Comparison of ENCODE assay signal across 20 cellular contexts in the genomic region with DNA sequence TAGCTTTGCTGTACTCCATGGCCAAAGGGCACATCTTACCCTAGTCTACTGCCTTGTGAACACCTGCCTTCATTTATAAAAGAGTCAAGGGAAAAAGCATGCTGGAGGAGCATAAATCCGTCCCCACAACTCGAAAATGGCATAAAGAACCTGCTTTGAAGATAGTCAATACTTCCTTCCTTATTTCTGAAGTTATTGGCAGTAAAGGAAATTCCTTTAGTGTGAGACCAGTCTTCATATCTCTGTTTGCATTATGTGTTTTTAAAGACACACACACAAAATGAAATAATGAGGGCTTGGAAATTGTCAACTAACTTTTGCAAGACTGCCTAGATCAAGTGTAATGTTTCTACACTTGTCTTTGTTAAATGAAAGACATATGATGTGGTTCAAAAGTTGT.
"Had no signal": no experiment of that assay in that cellular context is flagged by ENCODE, and none has a peak within 500 bp of the region (broad histone marks: within the 10 kb centered on the region; RNA-seq: fewer than 3 reads in every experiment).

No MANE protein-coding gene starts in this region.

- H3K4me2 ChIP-seq: KMS-11, SK-N-SH had no signal

- H3K9me3 ChIP-seq: SK-N-SH had no signal

- H3K9ac ChIP-seq: KMS-11, SK-N-SH had no signal

- H3K27ac ChIP-seq: KMS-11, RWPE1 had no signal

- H3K4me3 ChIP-seq: K562 had no signal

- ATAC-seq: HepG2, K562, Panc1 had no signal

- DNase-seq: Kasumi-1, MM.1S, NCI-H1092 treated with DMSO at 0.1 percent for 48 hours, NCI-H1436 treated with DMSO at 0.1 percent for 48 hours, NCI-H1694, NCI-H187 treated with DMSO at 0.1 percent for 48 hours, NCI-H2029 treated with DMSO at 0.1 percent for 48 hours, NCI-H2171 treated with DMSO at 0.1 percent for 48 hours, NCI-H510A, NCI-H524 treated with DMSO at 0.1 percent for 48 hours, NCI-H69, NCI-H774, SHP77, SK-N-SH, SW 1271 had no signal
